In the genomic region with DNA sequence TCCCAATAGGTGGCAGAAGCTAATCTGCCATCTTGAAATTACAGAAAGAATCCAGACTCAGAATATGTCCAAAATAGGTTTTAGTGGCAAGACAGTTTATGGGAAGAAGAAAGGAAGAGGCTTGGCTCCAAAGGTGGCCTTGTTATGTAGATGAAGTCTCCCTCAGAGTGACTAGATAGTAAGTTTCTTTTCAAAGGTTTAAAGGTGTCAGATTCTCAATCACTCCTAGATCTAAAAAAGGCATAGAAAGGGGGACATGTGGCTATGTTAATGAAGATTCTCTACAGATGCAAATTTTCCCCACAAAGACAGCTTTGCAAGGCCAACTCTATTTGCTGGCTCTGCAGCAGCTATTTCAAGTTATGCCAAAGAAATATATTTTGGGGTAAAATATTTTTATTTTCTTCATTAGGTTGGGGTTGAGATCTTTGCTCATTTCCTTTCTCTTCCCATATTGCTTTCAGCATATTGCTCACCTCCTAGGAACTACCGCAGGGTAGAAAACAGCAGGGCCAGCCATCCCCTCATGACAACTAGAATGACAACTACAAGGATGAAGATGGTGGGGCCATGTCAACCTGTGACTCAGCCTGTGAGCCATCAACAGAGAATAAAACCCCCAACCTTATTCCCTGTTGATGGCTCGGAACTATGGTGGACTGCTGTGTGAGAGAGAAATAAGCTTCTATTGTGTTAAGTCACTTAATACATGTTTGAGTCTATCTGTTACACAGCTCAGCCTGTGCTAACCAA, we compare ENCODE assay signal across 29 cellular contexts.
DNase-seq lines count a peak whose midpoint lies in the region; ATAC-seq, FAIRE-seq and TF ChIP-seq lines count a peak whose summit lies in the region.
"Had no signal": no experiment of that assay in that cellular context is flagged by ENCODE, and none has a peak within 500 bp of the region (broad histone marks: within the 10 kb centered on the region; RNA-seq: fewer than 3 reads in every experiment).

No MANE protein-coding gene starts in this region.

- no peaks in the 10 kb centered on the region for H3K27me3 ChIP-seq in HUES48 (ENCODE audit: control insufficient read depth, insufficient read depth, low read length)
- no peaks in the 10 kb centered on the region for H3K27me3 ChIP-seq in H1 (replicated peaks in 1 of 4; ENCODE audit: control insufficient read depth in 3 of 4, extremely low read depth in 1 of 4, insufficient read depth in 3 of 4, low read length in 3 of 4)
- H3K27me3 ChIP-seq in iPS-15b (ENCODE audit: control insufficient read depth, insufficient read depth, low read length) = no peaks in the 10 kb centered on the region
- H3K27me3 ChIP-seq in mesendoderm (ENCODE audit: insufficient read depth, low read length, poor library complexity) = no peaks in the 10 kb centered on the region
- H3K27me3 ChIP-seq: BLaER1 treated with 17β-estradiol and CSF1 and Interleukin-3, amounts not matched to agents 10 nM and 100 nM; MG63 had no signal

- H2BK20ac ChIP-seq in H1 (ENCODE audit: low read length) = peak overlapping the region; percentile 87

- no peak for TF ChIP-seq CTCF in H1 (IDR thresholded peaks at IDR 0.05; ENCODE audit: control extremely low read depth in 1 of 3, insufficient read depth in 1 of 3, low read depth in 1 of 3, low read length in 3 of 3)

- peaks cover 12% of the 10 kb centered on the region for H3K9me3 ChIP-seq in HUES48 (ENCODE audit: control insufficient read depth, insufficient read depth, low read length)
- H3K9me3 ChIP-seq in H1 (ENCODE audit: insufficient read depth in 2 of 2, low read depth in 1 of 2, low read length in 1 of 2) = peaks cover 3 to 11% of the 10 kb centered on the region in 2 experiments; a peak in 3 of 4 replicates
- H3K9me3 ChIP-seq in iPS-15b (ENCODE audit: control insufficient read depth, insufficient read depth, low read length) = peaks cover 3% of the 10 kb centered on the region
- H3K9me3 ChIP-seq: A549, Caco-2, MG63 had no signal

- no peak overlapping the region for H3K14ac ChIP-seq in H1 (ENCODE audit: insufficient read length)

- H2BK5ac ChIP-seq in H1 (ENCODE audit: low read depth, low read length) (peak overlapping the region; percentile 91; the same call in 1 of the 2 replicates), mesendoderm (ENCODE audit: low read length) (peak overlapping the region; percentile 59)

- WGBS in H1 (ENCODE audit: extremely low coverage in 1 of 2, insufficient coverage in 1 of 2, insufficient read length in 1 of 2, insufficient replicate concordance in 2 of 2, low coverage in 1 of 2, low lambda C conversion rate in 2 of 2, missing lambda C conversion rate in 1 of 2), 2 experiments = 34% methylated on average over 2 of the region's 2 CpGs; no CpG with 5 or more reads in 1 of the 2 experiments
- no CpG with 5 or more reads among the region's 2 CpGs for WGBS in mesendoderm (ENCODE audit: extremely low coverage, insufficient coverage, low lambda C conversion rate)

- FAIRE-seq in H1 (lab: Jason Lieb, UNC) = peak; percentile 98
- FAIRE-seq: A549, GM12892 had no signal

- peak overlapping the region; percentile 24 for H4K5ac ChIP-seq in H1 (ENCODE audit: insufficient read length, low read depth, low read length)
- peak overlapping the region; percentile 50 for H4K5ac ChIP-seq in mesendoderm (ENCODE audit: low read length)

- H3K9ac ChIP-seq in HUES48 (ENCODE audit: low read depth, low read length) (no peak overlapping the region), H1 (replicated peaks in 1 of 4; ENCODE audit: extremely low read depth in 1 of 4, low read depth in 3 of 4, low read length in 3 of 4) (no peak overlapping the region), iPS-15b (ENCODE audit: low read depth, low read length) (peak overlapping the region; percentile 39), mesendoderm (ENCODE audit: low read length) (no peak overlapping the region)
- H3K9ac ChIP-seq: BLaER1 treated with 17β-estradiol and CSF1 and Interleukin-3, amounts not matched to agents 10 nM and 100 nM had no signal

- H2AK5ac ChIP-seq in H1 (ENCODE audit: low read depth, low read length) (no peak overlapping the region), mesendoderm (ENCODE audit: low read length) (no peak overlapping the region)

- ATAC-seq in HG02981 (IDR thresholded peaks at IDR 0.05; ENCODE audit: unreplicated experiment) = no peak
- ATAC-seq: A549, HCT116, Panc1 had no signal

- H4K8ac ChIP-seq in H1 (ENCODE audit: extremely low read depth, insufficient read depth, low read length) (no peak overlapping the region), mesendoderm (ENCODE audit: low read depth, low read length) (no peak overlapping the region)

- DNase-seq in H1 (ENCODE audit: low read depth in 1 of 2, low spot score in 2 of 2) = no peak
- DNase-seq in mesendoderm = peak; percentile 37
- no peak for DNase-seq in GDM1 (lab: John Stamatoyannopoulos, UW)
- DNase-seq in NCI-H1694 (lab: John Stamatoyannopoulos, UW) = no peak
- DNase-seq in COLO668 (lab: John Stamatoyannopoulos, UW; ENCODE audit: unreplicated experiment) = no peak
- DNase-seq: AML-193, Caco-2, DMS 273 treated with DMSO at 0.1 percent for 48 hours, DMS79, EL, IMR-90, KG1, MG63, NCI-H2081 treated with DMSO at 0.1 percent for 48 hours, NCI-H2171, NCI-H226, NCI-H510A, NCI-H69, SHP77, T-helper 1 cell had no signal

- peak overlapping the region; percentile 49 for H4K91ac ChIP-seq in H1 (replicated peaks; ENCODE audit: insufficient read length, low read length)

- H3K36me3 ChIP-seq in HUES48 (ENCODE audit: control insufficient read depth, insufficient read depth, low read length) (no peaks in the 10 kb centered on the region; the same call in 1 of the 2 replicates), H1 (ENCODE audit: control insufficient read depth in 2 of 4, insufficient read depth in 4 of 4, low read length in 3 of 4) (0 out of 8 replicates have a peak, but pooled peaks cover 0 to 3% (median 0%) of the 10 kb centered on the region in 4 experiments), iPS-15b (ENCODE audit: control insufficient read depth, insufficient read depth, low read length) (peaks cover 2% of the 10 kb centered on the region), mesendoderm (ENCODE audit: control insufficient read depth, insufficient read depth, low read length) (no peaks in the 10 kb centered on the region)
- H3K36me3 ChIP-seq: BLaER1 treated with 17β-estradiol and CSF1 and Interleukin-3, amounts not matched to agents 10 nM and 100 nM; MG63 had no signal

- H2BK120ac ChIP-seq in H1 (replicated peaks; ENCODE audit: low read depth, low read length) (peak overlapping the region; percentile 87), mesendoderm (ENCODE audit: low read depth, low read length) (peak overlapping the region; percentile 32)

- TF ChIP-seq RAD21 in H1 (IDR thresholded peaks at IDR 0.05 in 1 of 2, conservative IDR thresholded peaks at IDR 0.05 in 1 of 2; ENCODE audit: low read depth in 2 of 2, low read length in 2 of 2) = peak; percentile 13 to 19; a peak in 2 of 4 replicates

- H3K79me2 ChIP-seq in H1 (ENCODE audit: control insufficient read depth in 1 of 2, insufficient read depth in 2 of 2, low read length in 2 of 2) (no peaks in the 10 kb centered on the region), mesendoderm (ENCODE audit: control insufficient read depth, insufficient read depth, low read length) (no peaks in the 10 kb centered on the region)

- no peak for TF ChIP-seq POLR2A in H1 (IDR thresholded peaks at IDR 0.05; ENCODE audit: control extremely low read depth in 1 of 2, low read depth in 2 of 2, low read length in 2 of 2)

- no peak overlapping the region for H2BK15ac ChIP-seq in H1 (ENCODE audit: low read length)
- no peak overlapping the region for H2BK15ac ChIP-seq in mesendoderm (replicated peaks; ENCODE audit: low read depth)

- peak overlapping the region; percentile 34; the same call in 1 of the 2 replicates for H3K18ac ChIP-seq in H1 (ENCODE audit: extremely low read depth, low read length)
- H3K18ac ChIP-seq in mesendoderm (ENCODE audit: low read length) = no peak overlapping the region

- POLR2A ChIA-PET in H1 (lab: Charles Lee; ENCODE audit: partially characterized antibody) = interaction anchor here (0.8 to 1.6 kb wide), 6 partner anchors 9 to 875 kb away, joined by 4 to 8 read pairs (median 4); no protein-coding TSS in a partner anchor

- H2AFZ ChIP-seq in H1 (ENCODE audit: low read length) = no peak overlapping the region

- no peaks in the 10 kb centered on the region for H3K23me2 ChIP-seq in H1 (ENCODE audit: low read depth, low read length)

- no peak overlapping the region for H2BK12ac ChIP-seq in H1 (ENCODE audit: low read depth, low read length)

- H3K4me1 ChIP-seq in HUES48 (ENCODE audit: control insufficient read depth, insufficient read depth, low read length) = peaks cover 13% of the 10 kb centered on the region
- H3K4me1 ChIP-seq in H1 (replicated peaks in 1 of 4; ENCODE audit: control insufficient read depth in 3 of 4, insufficient read depth in 4 of 4, low read length in 3 of 4) = peaks cover 0 to 9% (median 3%) of the 10 kb centered on the region in 4 experiments; a peak in 4 of 7 replicates
- peaks cover 12% of the 10 kb centered on the region for H3K4me1 ChIP-seq in iPS-15b (ENCODE audit: control insufficient read depth, insufficient read depth, low read length)
- H3K4me1 ChIP-seq in mesendoderm (ENCODE audit: control insufficient read depth, low read depth, low read length) = no peaks in the 10 kb centered on the region
- H3K4me1 ChIP-seq: A549; BLaER1 treated with 17β-estradiol and CSF1 and Interleukin-3, amounts not matched to agents 10 nM and 100 nM; Caco-2 had no signal

- no peak for TF ChIP-seq EP300 in H1 (IDR thresholded peaks at IDR 0.05; ENCODE audit: borderline replicate concordance in 1 of 2, low read depth in 2 of 2, low read length in 2 of 2)

- H3K4ac ChIP-seq in H1 (replicated peaks; ENCODE audit: insufficient read length, low read depth, low read length) = no peak overlapping the region
- no peak overlapping the region for H3K4ac ChIP-seq in mesendoderm (ENCODE audit: low read depth, low read length)

- H3K23ac ChIP-seq in H1 (ENCODE audit: insufficient read length) = no peak overlapping the region
- no peak overlapping the region for H3K23ac ChIP-seq in mesendoderm (ENCODE audit: low read length)

- H3K27ac ChIP-seq in HUES48 (ENCODE audit: low read depth, low read length) (peak overlapping the region; percentile 90), H1 (ENCODE audit: low read depth, low read length) (peak overlapping the region; percentile 24; the same call in 1 of the 2 replicates), mesendoderm (ENCODE audit: low read depth, low read length) (peak overlapping the region; percentile 56)
- H3K27ac ChIP-seq: A549; BLaER1 treated with 17β-estradiol and CSF1 and Interleukin-3, amounts not matched to agents 10 nM and 100 nM; RWPE1 had no signal

- H3K79me1 ChIP-seq in H1 (ENCODE audit: low read depth, low read length) (no peaks in the 10 kb centered on the region), mesendoderm (ENCODE audit: low read length) (no peaks in the 10 kb centered on the region)

- H4K20me1 ChIP-seq in H1 (replicated peaks in 1 of 2; ENCODE audit: control insufficient read depth in 1 of 2, insufficient read depth in 2 of 2, low read length in 2 of 2) = no peaks in the 10 kb centered on the region
- H4K20me1 ChIP-seq: BLaER1 treated with 17β-estradiol and CSF1 and Interleukin-3, amounts not matched to agents 10 nM and 100 nM had no signal

- H3K56ac ChIP-seq in H1 (replicated peaks; ENCODE audit: insufficient read length, low read depth, low read length) = peak overlapping the region; percentile 5
- no peak overlapping the region for H3K56ac ChIP-seq in mesendoderm (ENCODE audit: low read length)

- CTCF ChIA-PET in H1 (lab: Charles Lee; ENCODE audit: partially characterized antibody) = interaction anchor here (0.6 to 1.5 kb wide), 9 partner anchors 9 to 815 kb away, joined by 3 to 10 read pairs (median 3); no protein-coding TSS in a partner anchor

- H3K4me3 ChIP-seq in HUES48 (ENCODE audit: low read depth, low read length) (peak overlapping the region; percentile 11), H1 (ENCODE audit: extremely low read depth in 1 of 4, insufficient read depth in 2 of 4, low read depth in 3 of 4, low read length in 4 of 4) (peak overlapping the region in 1 of 4 experiments; percentile 33; a peak in 1 of 8 replicates), iPS-15b (ENCODE audit: low read depth, low read length) (no peak overlapping the region), mesendoderm (ENCODE audit: low read length) (no peak overlapping the region)
- H3K4me3 ChIP-seq: A549; BLaER1 treated with 17β-estradiol and CSF1 and Interleukin-3, amounts not matched to agents 10 nM and 100 nM; MG63 had no signal

- peak overlapping the region; percentile 4 to 44 for H3K4me2 ChIP-seq in H1 (ENCODE audit: insufficient read depth in 1 of 2, low read depth in 2 of 2, low read length in 2 of 2)
- no peak overlapping the region for H3K4me2 ChIP-seq in mesendoderm (ENCODE audit: low read length)
- H3K4me2 ChIP-seq: A549; BLaER1 treated with 17β-estradiol and CSF1 and Interleukin-3, amounts not matched to agents 10 nM and 100 nM had no signal

Comparison
In these comparisons a context has a peak if more than half of its experiments do, and no peak if none do; other contexts are left out.
1. H3K27ac ChIP-seq: peak in every context shown above with its lines; median percentile 90 in HUES48; 56 in mesendoderm; 24 in H1.